In genomic region chr20:40694246-40694645, GRCh38 we compare ENCODE assay signal across 27 cellular contexts. TPM values are rescaled to one million over a fixed set of nuclear protein-coding genes. Genes with fewer than 3 reads are reported as not detected.
"Had no signal": no experiment of that assay in that cellular context is flagged by ENCODE, and none has a peak within 500 bp of the region (broad histone marks: within the 10 kb centered on the region; RNA-seq: fewer than 3 reads in every experiment).

No MANE protein-coding gene starts in this region.

- H3K27ac ChIP-seq: neutrophil, pancreas, psoas muscle, stomach, thoracic aorta, thyroid gland, tibial nerve, upper lobe of left lung, vagina had no signal

- DNase-seq: naive thymus-derived CD4-positive, alpha-beta T cell; natural killer cell; nephron progenitor cell; nucleus accumbens; pancreas; posterior cingulate gyrus; psoas muscle; right cardiac atrium; small intestine; stimulated activated CD4-positive, alpha-beta T cell treated with anti-CD3 and anti-CD28 coated beads, Interleukin-15, amount 100 ng/mL, for 24 hours; stimulated activated CD4-positive, alpha-beta T cell treated with anti-CD3 and anti-CD28 coated beads, Interleukin-2, amount 100 ng/mL, for 24 hours; stimulated activated CD4-positive, alpha-beta T cell treated with anti-CD3 and anti-CD28 coated beads, Interleukin-2, amount 100 ng/mL, for 48 hours; stimulated activated CD4-positive, alpha-beta T cell treated with anti-CD3 and anti-CD28 coated beads, Interleukin-4, amount 100 ng/mL, for 24 hours; stimulated activated naive B cell treated with anti-CD40 and anti-IgM and Interleukin-4, amounts not matched to agents 10 μg/mL and 1 μg/mL and 100 μg/mL, for 72 hours; stimulated activated naive CD4-positive, alpha-beta T cell treated with Interleukin-2 at 50 U/mL for 16 hours; stomach; thyroid gland; trophoblast cell; upper lobe of left lung had no signal

- H3K36me3 ChIP-seq: neutrophil, pancreas, stomach, thoracic aorta, thyroid gland, tibial nerve, upper lobe of left lung, vagina had no signal

- H3K9me3 Mint-ChIP-seq: natural killer cell; neural crest cell; stimulated activated effector memory CD8-positive, alpha-beta T cell treated with anti-CD3 and anti-CD28 coated beads, Interleukin-12 subunit alpha, Interleukin-12 subunit beta, amount 100 ng/mL, for 72 hours; stimulated activated naive CD8-positive, alpha-beta T cell treated with anti-CD3 and anti-CD28 coated beads, Interleukin-15, Interleukin-2, amounts not matched to agents 100 ng/mL and 50 ng/mL, for 24 hours had no signal

- H3K27ac Mint-ChIP-seq: naive thymus-derived CD4-positive, alpha-beta T cell; natural killer cell; nephron progenitor cell; stimulated activated effector memory CD8-positive, alpha-beta T cell treated with anti-CD3 and anti-CD28 coated beads, Interleukin-12 subunit alpha, Interleukin-12 subunit beta, amount 100 ng/mL, for 72 hours; stimulated activated naive B cell treated with anti-CD40 and anti-IgM and Interleukin-4, amounts not matched to agents 10 μg/mL and 1 μg/mL and 100 μg/mL, for 72 hours; stimulated activated naive CD8-positive, alpha-beta T cell treated with anti-CD3 and anti-CD28 coated beads, Interleukin-15, Interleukin-2, amounts not matched to agents 100 ng/mL and 50 ng/mL, for 24 hours had no signal

- H3K36me3 Mint-ChIP-seq: naive thymus-derived CD4-positive, alpha-beta T cell; natural killer cell; stimulated activated effector memory CD8-positive, alpha-beta T cell treated with anti-CD3 and anti-CD28 coated beads, Interleukin-12 subunit alpha, Interleukin-12 subunit beta, amount 100 ng/mL, for 72 hours; stimulated activated naive B cell treated with anti-CD40 and anti-IgM and Interleukin-4, amounts not matched to agents 10 μg/mL and 1 μg/mL and 100 μg/mL, for 72 hours had no signal

- H3K4me3 ChIP-seq: pancreas, psoas muscle, stomach, thoracic aorta, thyroid gland, tibial nerve, upper lobe of left lung, vagina had no signal

- H3K4me3 Mint-ChIP-seq: naive thymus-derived CD4-positive, alpha-beta T cell; nephron progenitor cell; neural crest cell; stimulated activated effector memory CD8-positive, alpha-beta T cell treated with anti-CD3 and anti-CD28 coated beads, Interleukin-12 subunit alpha, Interleukin-12 subunit beta, amount 100 ng/mL, for 72 hours; stimulated activated naive B cell treated with anti-CD40 and anti-IgM and Interleukin-4, amounts not matched to agents 10 μg/mL and 1 μg/mL and 100 μg/mL, for 72 hours; stimulated activated naive CD8-positive, alpha-beta T cell treated with anti-CD3 and anti-CD28 coated beads, Interleukin-15, Interleukin-2, amounts not matched to agents 100 ng/mL and 50 ng/mL, for 24 hours had no signal

- ATAC-seq: naive thymus-derived CD4-positive, alpha-beta T cell; natural killer cell; pancreas; psoas muscle; right cardiac atrium; sciatic nerve; stimulated activated effector memory CD8-positive, alpha-beta T cell treated with anti-CD3 and anti-CD28 coated beads, Interleukin-12 subunit alpha, Interleukin-12 subunit beta, amount 100 ng/mL, for 72 hours; stimulated activated naive B cell treated with anti-CD40 and anti-IgM and Interleukin-4, amounts not matched to agents 10 μg/mL and 1 μg/mL and 100 μg/mL, for 72 hours had no signal

- H3K9me3 ChIP-seq: neutrophil, pancreas, psoas muscle, stomach, thoracic aorta, thyroid gland, tibial nerve, upper lobe of left lung, vagina had no signal

- H3K27me3 ChIP-seq: thyroid gland, vagina had no signal

RNA-seq across cellular contexts. Expression of gene MAFB, which starts 5.2 kb away (rescaled TPM):
- polyA plus RNA-seq: naive thymus-derived CD4-positive, alpha-beta T cell had no signal
